9 cellular contexts compared by ENCODE assay signal in the genomic region with DNA sequence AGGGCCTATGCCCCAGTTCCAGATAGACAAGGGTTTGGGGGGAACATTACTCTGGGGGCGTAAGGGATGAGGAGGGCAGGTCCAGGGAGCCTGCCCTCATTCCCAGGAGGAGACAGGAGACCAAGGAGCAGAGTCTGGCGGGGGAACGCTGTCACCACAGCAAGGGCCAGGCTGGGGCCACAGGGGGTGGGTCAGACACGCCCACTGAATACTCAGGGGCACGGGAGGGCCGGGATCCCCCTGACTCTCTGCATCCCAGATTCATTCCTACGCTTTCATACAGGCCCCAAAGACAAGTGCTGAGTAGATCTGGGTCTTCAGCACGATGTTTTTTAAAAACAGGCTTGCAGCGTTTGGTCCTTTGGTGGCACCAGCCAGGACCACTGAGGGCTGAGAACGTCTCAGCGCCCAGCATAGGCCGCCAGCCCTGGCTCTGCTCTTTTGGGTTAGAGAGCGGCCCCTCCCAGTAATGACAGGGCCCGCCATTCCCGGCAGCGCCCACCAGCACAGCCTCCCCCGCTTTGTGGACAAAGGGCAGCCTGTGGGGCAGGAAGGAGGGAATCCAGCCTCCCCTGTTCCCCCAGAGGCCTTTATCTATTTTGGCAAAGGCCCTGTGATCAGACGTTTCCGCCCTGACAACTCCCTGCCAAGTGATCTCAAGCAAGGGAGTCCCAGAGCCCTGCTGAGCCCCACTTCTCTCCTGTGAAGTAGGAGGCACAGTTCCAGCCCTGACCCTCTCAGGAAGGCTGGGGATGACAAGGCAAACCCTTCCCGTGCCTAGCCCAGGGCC. TPM values are rescaled to one million over a fixed set of nuclear protein-coding genes. Genes with fewer than 3 reads are reported as not detected.
DNase-seq lines count a peak whose midpoint lies in the region; ATAC-seq and TF ChIP-seq lines count a peak whose summit lies in the region.
"Had no signal": no experiment of that assay in that cellular context is flagged by ENCODE, and none has a peak within 500 bp of the region (broad histone marks: within the 10 kb centered on the region; RNA-seq: fewer than 3 reads in every experiment).

No MANE protein-coding gene starts in this region.

- ATAC-seq in left ventricle myocardium superior: peak; percentile 63
- no peak for ATAC-seq in GM19452 (IDR thresholded peaks at IDR 0.05; ENCODE audit: unreplicated experiment)

- DNase-seq in COLO829 (ENCODE audit: low spot score) (peak; percentile 78), left ventricle myocardium superior (peak; percentile 82), prostate gland (ENCODE audit: low spot score) (no peak), NCI-H1436 (lab: John Stamatoyannopoulos, UW) (no peak), endothelial cell (ENCODE audit: low spot score) (no peak)
- DNase-seq in CD8-positive, alpha-beta memory T cell: no peak
- DNase-seq: NCI-H82 had no signal

- H3K36me3 ChIP-seq in prostate gland: no peaks in the 10 kb centered on the region
- H3K36me3 ChIP-seq in CD8-positive, alpha-beta memory T cell (ENCODE audit: insufficient read depth, low read length): no peaks in the 10 kb centered on the region

- peak overlapping the region in 1 of 8 donors; percentile 51 for H3K27ac Mint-ChIP-seq in CD8-positive, alpha-beta memory T cell
- H3K27ac Mint-ChIP-seq in endothelial cell (ENCODE audit: unreplicated experiment): no peak overlapping the region

- H3K36me3 Mint-ChIP-seq in CD8-positive, alpha-beta memory T cell: no peaks in the 10 kb centered on the region
- no peaks in the 10 kb centered on the region for H3K36me3 Mint-ChIP-seq in endothelial cell (ENCODE audit: low read depth, unreplicated experiment)

- no peak for TF ChIP-seq CTCF in prostate gland (IDR thresholded peaks at IDR 0.05)
- no peak for TF ChIP-seq CTCF in endothelial cell (IDR thresholded peaks at IDR 0.05; ENCODE audit: unreplicated experiment)

- CTCF ChIA-PET in CD8-positive, alpha-beta memory T cell (lab: Charles Lee): no interaction called here

- WGBS in prostate gland: 32% methylated on average over 20 of the region's 20 CpGs

- no peaks in the 10 kb centered on the region for H3K27me3 ChIP-seq in prostate gland (replicated peaks; ENCODE audit: insufficient read depth)
- H3K27me3 ChIP-seq in CD8-positive, alpha-beta memory T cell (ENCODE audit: insufficient read depth, low read length, poor library complexity, severe bottlenecking): no peaks in the 10 kb centered on the region

- H3K27me3 Mint-ChIP-seq in CD8-positive, alpha-beta memory T cell: no peaks in the 10 kb centered on the region
- peaks cover 4% of the 10 kb centered on the region for H3K27me3 Mint-ChIP-seq in endothelial cell (ENCODE audit: unreplicated experiment)

- intact Hi-C loops in left ventricle myocardium superior (cut with micrococcal nuclease) (no loop called here), prostate gland (cut with DNase I) (no loop called here)

- POLR2A ChIA-PET in CD8-positive, alpha-beta memory T cell (lab: Charles Lee): no interaction called here

- peaks cover 28 to 40% (median 30%) of the 10 kb centered on the region in 3 donors for H3K4me1 Mint-ChIP-seq in CD8-positive, alpha-beta memory T cell
- peaks cover 13% of the 10 kb centered on the region for H3K4me1 Mint-ChIP-seq in endothelial cell (ENCODE audit: unreplicated experiment)

- H3K4me3 ChIP-seq in prostate gland: no peak overlapping the region
- no peak overlapping the region for H3K4me3 ChIP-seq in CD8-positive, alpha-beta memory T cell (ENCODE audit: low read length)

- no peak for TF ChIP-seq POLR2A in prostate gland (IDR thresholded peaks at IDR 0.05)

- no peak overlapping the region for H3K4me3 Mint-ChIP-seq in CD8-positive, alpha-beta memory T cell
- H3K4me3 Mint-ChIP-seq in endothelial cell (ENCODE audit: unreplicated experiment): no peak overlapping the region

- no peaks in the 10 kb centered on the region for H3K9me3 ChIP-seq in prostate gland
- H3K9me3 ChIP-seq in CD8-positive, alpha-beta memory T cell (ENCODE audit: low read length): no peaks in the 10 kb centered on the region

- H3K9me3 Mint-ChIP-seq in CD8-positive, alpha-beta memory T cell: peaks cover 0 to 2% (median 0%) of the 10 kb centered on the region in 5 donors
- H3K9me3 Mint-ChIP-seq in endothelial cell (ENCODE audit: unreplicated experiment): no peaks in the 10 kb centered on the region

- H3K27ac ChIP-seq in angular gyrus (ENCODE audit: low read depth, low read length): peak overlapping the region; percentile 70
- peak overlapping the region; percentile 55 to 67 for H3K27ac ChIP-seq in prostate gland
- no peak overlapping the region for H3K27ac ChIP-seq in CD8-positive, alpha-beta memory T cell (ENCODE audit: low read depth, low read length)

- peaks cover 16% of the 10 kb centered on the region for H3K4me1 ChIP-seq in prostate gland (replicated peaks)
- peaks cover 17% of the 10 kb centered on the region for H3K4me1 ChIP-seq in CD8-positive, alpha-beta memory T cell (ENCODE audit: insufficient read depth, low read length)

RNA-seq across cellular contexts. Expression of gene NEK6, which starts 24.9 kb away (rescaled TPM):
- total RNA-seq in left ventricle myocardium superior (7.7 TPM), prostate gland (10 to 100 TPM; 32.3 to 44.2 TPM), endothelial cell (ENCODE audit: unreplicated experiment) (43.9 TPM)
- total RNA-seq in CD8-positive, alpha-beta memory T cell: 10 to 100 TPM; 63.0 to 66.0 TPM
- 9.5 TPM for polyA plus RNA-seq in CD8-positive, alpha-beta memory T cell

Comparison
In these comparisons a context has a peak if more than half of its experiments do, and no peak if none do; other contexts are left out.
1. DNase-seq: peak in COLO829 (single experiment) and left ventricle myocardium superior (single experiment); none in prostate gland (single experiment), NCI-H1436 (single experiment), CD8-positive, alpha-beta memory T cell (0 of 5) and endothelial cell (single experiment).